In genomic region chr2:42510930-42511271, GRCh38 we compare ENCODE assay signal across 19 cellular contexts. TPM values are rescaled to one million over a fixed set of nuclear protein-coding genes. Genes with fewer than 3 reads are reported as not detected.
DNase-seq lines count a peak whose midpoint lies in the region; ATAC-seq, FAIRE-seq and TF ChIP-seq lines count a peak whose summit lies in the region.
"Had no signal": no experiment of that assay in that cellular context is flagged by ENCODE, and none has a peak within 500 bp of the region (broad histone marks: within the 10 kb centered on the region; RNA-seq: fewer than 3 reads in every experiment).

No MANE protein-coding gene starts in this region.

- CTCF ChIA-PET in HepG2 (lab: Yijun Ruan, JAX; ENCODE audit: low intra/inter-chr PET ratio, low total read pairs) (no interaction called here), PC-9 (lab: Charles Lee) (interaction anchor here (1.0 kb wide), 1 partner anchor 47 kb away, joined by 3 read pairs; no protein-coding TSS in a partner anchor)

- H3K4me2 ChIP-seq in HepG2 (ENCODE audit: low read depth, low read length) (peak overlapping the region; percentile 31), PC-9 (0 out of 2 replicates have a peak overlapping the region, but pooled peaks have one; percentile 6)
- H3K4me2 ChIP-seq: A549 had no signal

- no peaks in the 10 kb centered on the region; the same call in 1 of the 2 replicates for H3F3A ChIP-seq in PC-9 (ENCODE audit: insufficient read depth, low read depth)

- FAIRE-seq in HepG2 (lab: Jason Lieb, UNC): no peak
- FAIRE-seq: A549, K562 had no signal

- TF ChIP-seq POLR2A in HepG2 (IDR thresholded peaks at IDR 0.05; ENCODE audit: insufficient read depth in 1 of 2, low read depth in 2 of 2, low read length in 2 of 2) (no peak), right lobe of liver (IDR thresholded peaks at IDR 0.05) (no peak)

- no peaks in the 10 kb centered on the region for H4K20me1 ChIP-seq in HepG2 (ENCODE audit: insufficient read depth, low read length)
- no peaks in the 10 kb centered on the region for H4K20me1 ChIP-seq in PC-9 (ENCODE audit: insufficient read depth)

- BruUV-seq in HepG2 (replicated peaks; lab: Mats Ljungman, UMichigan) (no TSS peak), PC-9 (replicated peaks; lab: Mats Ljungman, UMichigan) (no TSS peak)

- no peak for TF ChIP-seq RAD21 in HepG2 (CRISPR knock-in tag; IDR thresholded peaks at IDR 0.05)

- peak overlapping the region; percentile 1; the same call in 1 of the 2 replicates for H3K9ac ChIP-seq in HepG2 (ENCODE audit: insufficient read depth, low read depth, low read length)

- peak; percentile 56 for ATAC-seq in HepG2
- no peak for ATAC-seq in right lobe of liver
- ATAC-seq: CD8-positive, alpha-beta T cell; K562 had no signal

- in situ Hi-C loops in HepG2 (cut with HindIII; ENCODE audit: extremely low pct_ligation_motif_present, low pct_unique_long_range_greater_than_20kb): no loop called here

- H3K4me1 ChIP-seq in HepG2 (ENCODE audit: insufficient read depth, low read length) (peaks cover 37% of the 10 kb centered on the region), right lobe of liver (no peaks in the 10 kb centered on the region), PC-9 (replicated peaks; ENCODE audit: insufficient read depth) (peaks cover 8% of the 10 kb centered on the region), mesodermal cell (ENCODE audit: control insufficient read depth, insufficient read depth, low read length, poor library complexity, severe bottlenecking) (peaks cover 5% of the 10 kb centered on the region)
- H3K4me1 ChIP-seq: A549 had no signal

- H3K27ac ChIP-seq in HepG2 (ENCODE audit: extremely low read length, insufficient read depth, low read length) (peak overlapping the region; percentile 30), right lobe of liver (no peak overlapping the region), PC-9 (no peak overlapping the region), mesodermal cell (ENCODE audit: low read depth, low read length, severe bottlenecking) (peak overlapping the region; percentile 45)
- H3K27ac ChIP-seq: A549 had no signal

- H3K79me2 ChIP-seq in HepG2 (ENCODE audit: insufficient read depth, low read length): no peaks in the 10 kb centered on the region
- no peaks in the 10 kb centered on the region for H3K79me2 ChIP-seq in PC-9 (ENCODE audit: low read depth)

- no peaks in the 10 kb centered on the region for H3K9me3 ChIP-seq in HepG2 (ENCODE audit: low read length)
- no peaks in the 10 kb centered on the region for H3K9me3 ChIP-seq in right lobe of liver
- H3K9me3 ChIP-seq in PC-9 (ENCODE audit: insufficient read depth, low read depth): no peaks in the 10 kb centered on the region
- H3K9me3 ChIP-seq in mesodermal cell (ENCODE audit: control insufficient read depth, low read length): no peaks in the 10 kb centered on the region
- H3K9me3 ChIP-seq: A549, HAP-1 had no signal

- POLR2A ChIA-PET in HepG2 (lab: Yijun Ruan, JAX): no interaction called here
- POLR2A ChIA-PET in PC-9 (lab: Charles Lee; ENCODE audit: unreplicated experiment): interaction anchor here (0.5 kb wide), 1 partner anchor 47 kb away, joined by 3 read pairs; no protein-coding TSS in a partner anchor

- H3K27me3 ChIP-seq in HepG2 (ENCODE audit: control insufficient read depth in 1 of 2, insufficient read depth in 2 of 2, low read length in 2 of 2): no peaks in the 10 kb centered on the region
- H3K27me3 ChIP-seq in right lobe of liver: no peaks in the 10 kb centered on the region
- H3K27me3 ChIP-seq in PC-9 (ENCODE audit: insufficient read depth, low read depth): no peaks in the 10 kb centered on the region

- H2AFZ ChIP-seq in HepG2 (ENCODE audit: low read length) (no peak overlapping the region), PC-9 (no peak overlapping the region)

- no peak overlapping the region; a peak in 1 of 6 replicates for H3K4me3 ChIP-seq in HepG2 (replicated peaks in 1 of 3; ENCODE audit: insufficient read depth in 1 of 3, low read depth in 2 of 3, low read length in 3 of 3)
- H3K4me3 ChIP-seq in right lobe of liver: no peak overlapping the region
- no peak overlapping the region for H3K4me3 ChIP-seq in PC-9
- no peak overlapping the region for H3K4me3 ChIP-seq in mesodermal cell (ENCODE audit: extremely low read depth, insufficient read depth, low read length, poor library complexity, severe bottlenecking)
- H3K4me3 ChIP-seq: A549, HAP-1, K562 had no signal

- intact Hi-C loops in HepG2 (cut with micrococcal nuclease; ENCODE audit: unreplicated experiment): no loop called here
- intact Hi-C loops in right lobe of liver (cut with DNase I): loop anchor here in 1 of 2 donors (10.0 kb wide), 1 partner anchor 154 kb away; no protein-coding TSS in a partner anchor
- intact Hi-C loops in PC-9 (cut with micrococcal nuclease; ENCODE audit: unreplicated experiment): no loop called here

- H3K36me3 ChIP-seq in HepG2 (replicated peaks in 1 of 2; ENCODE audit: control insufficient read depth in 1 of 2, insufficient read depth in 2 of 2, low read length in 2 of 2) (no peaks in the 10 kb centered on the region), right lobe of liver (no peaks in the 10 kb centered on the region), PC-9 (ENCODE audit: low read depth) (no peaks in the 10 kb centered on the region), mesodermal cell (ENCODE audit: control insufficient read depth, insufficient read depth, low read length) (no peaks in the 10 kb centered on the region)
- H3K36me3 ChIP-seq: HAP-1 had no signal

- DNase-seq in HepG2 (ENCODE audit: low spot score) (no peak), right lobe of liver (no peak), PC-9 (no peak), ureter (ENCODE audit: low spot score) (no peak), GM19240 (ENCODE audit: insufficient read length, low spot score) (no peak)
- no peak for DNase-seq in stimulated activated CD4-positive, alpha-beta T cell treated with anti-CD3 and anti-CD28 coated beads, Interleukin-4, amount 100 ng/mL, for 1 hour
- DNase-seq in activated CD4-positive, alpha-beta T cell treated with anti-CD3 and anti-CD28 coated beads, Interleukin-2, amount 50 U/mL, for 1 hour: no peak
- DNase-seq: Calu3; CD8-positive, alpha-beta T cell; DMS79; NCI-H1105; NCI-H2081; NCI-H2171 treated with DMSO at 0.1 percent for 48 hours; NCI-H774 had no signal

- TF ChIP-seq CTCF in HepG2 (CRISPR knock-in tag; IDR thresholded peaks at IDR 0.05) (no peak), right lobe of liver (IDR thresholded peaks at IDR 0.05) (no peak), PC-9 (conservative IDR thresholded peaks at IDR 0.05) (no peak)

- TF ChIP-seq EP300 in HepG2 (IDR thresholded peaks at IDR 0.05; ENCODE audit: low read depth in 2 of 2, low read length in 2 of 2) (no peak), HepG2 (CRISPR knock-in tag; IDR thresholded peaks at IDR 0.05; ENCODE audit: borderline replicate concordance) (no peak)

- no peaks in the 10 kb centered on the region for H3K9me2 ChIP-seq in PC-9 (ENCODE audit: insufficient read depth)

RNA-seq across cellular contexts. Expression of gene KCNG3, which starts 17.1 kb away (rescaled TPM):
- total RNA-seq in HepG2 (2016; rRNA removed; fragmentation: Illumina TruSeq; extraction: Trizol): 4.8 and 5.2 TPM in 2 replicates
- 0.44 and 0.71 TPM in 2 replicates for total RNA-seq in HepG2 (2016; cell fraction: cytosol; rRNA removed; fragmentation: Illumina TruSeq; extraction: Trizol; ENCODE audit: low read depth)
- 4.2 and 5.9 TPM in 2 replicates for total RNA-seq in HepG2 (2016; cell fraction: insoluble cytoplasmic fraction; rRNA removed; fragmentation: Illumina TruSeq; extraction: Trizol)
- 2.2 and 2.3 TPM in 2 replicates for total RNA-seq in HepG2 (2016; cell fraction: membrane; rRNA removed; fragmentation: Illumina TruSeq; extraction: Trizol)
- total RNA-seq in HepG2 (2016; cell fraction: nucleus; rRNA removed; fragmentation: Illumina TruSeq; extraction: Trizol): 11.7 and 11.8 TPM in 2 replicates
- 2.7 and 2.8 TPM in 2 replicates for polyA plus RNA-seq in HepG2 (2011; rRNA removed)
- 1.7 and 2.1 TPM in 2 replicates for polyA plus RNA-seq in HepG2 (2011; cell fraction: cytosol; rRNA removed)
- 4.4 and 4.7 TPM in 2 replicates for polyA plus RNA-seq in HepG2 (2011; cell fraction: nucleus; rRNA removed)
- polyA plus RNA-seq in HepG2 (2012): 1.6 and 2.1 TPM in 2 replicates
- polyA plus RNA-seq in HepG2 (2016; cell fraction: cytosol; fragmentation: Illumina TruSeq; extraction: Trizol; ENCODE audit: low read depth): 0.23 and 0.29 TPM in 2 replicates
- polyA plus RNA-seq in HepG2 (2016; cell fraction: insoluble cytoplasmic fraction; fragmentation: Illumina TruSeq; extraction: Trizol; ENCODE audit: low read depth): 2.7 and 3.2 TPM in 2 replicates
- polyA plus RNA-seq in HepG2 (2016; cell fraction: membrane; fragmentation: Illumina TruSeq; extraction: Trizol; ENCODE audit: low read depth): 0.87 and 1.0 TPM in 2 replicates
- 3.4 and 4.0 TPM in 2 replicates for polyA plus RNA-seq in HepG2 (2016; cell fraction: nucleus; fragmentation: Illumina TruSeq; extraction: Trizol; ENCODE audit: insufficient read depth, low read depth)
- 0.07 and 12.2 TPM in 2 replicates for polyA minus RNA-seq in HepG2 (2011; rRNA and poly(A)+ RNA removed; ENCODE audit: low replicate concordance)
- polyA minus RNA-seq in HepG2 (2011; cell fraction: cytosol; rRNA and poly(A)+ RNA removed): 7.5 and 7.8 TPM in 2 replicates
- polyA minus RNA-seq in HepG2 (2011; cell fraction: nucleus; rRNA and poly(A)+ RNA removed): 22.9 and 23.8 TPM in 2 replicates
- total RNA-seq in right lobe of liver: under 1 TPM in 1 of 6 experiments, not detected in 5; 0.06 TPM
- total RNA-seq in PC-9 (2021): 1.3 and 2.1 TPM in 2 replicates
- polyA plus RNA-seq in mesodermal cell (2013, experiment 1 of 2): 0.07 TPM
- polyA plus RNA-seq in mesodermal cell (2013, experiment 2 of 2): 0.10 TPM
- total RNA-seq in ureter: not detected
- total RNA-seq: K562 had no signal
- polyA plus RNA-seq: BJ, K562 had no signal

RNA-seq across cellular contexts. Expression of gene MTA3, which starts 57.5 kb away (rescaled TPM):
- total RNA-seq in HepG2 (2016; rRNA removed; fragmentation: Illumina TruSeq; extraction: Trizol) (48.8 and 57.6 TPM in 2 replicates), right lobe of liver (10 to 100 TPM in 4 of 6 experiments, 1 to 10 TPM in 2; 6.3 to 13.0 (median 11.4) TPM), PC-9 (2021) (58.7 and 89.8 TPM in 2 replicates), ureter (72.8 TPM)
- total RNA-seq in HepG2 (2016; cell fraction: cytosol; rRNA removed; fragmentation: Illumina TruSeq; extraction: Trizol; ENCODE audit: low read depth): 39.9 and 45.9 TPM in 2 replicates
- total RNA-seq in HepG2 (2016; cell fraction: insoluble cytoplasmic fraction; rRNA removed; fragmentation: Illumina TruSeq; extraction: Trizol): 47.0 and 59.0 TPM in 2 replicates
- total RNA-seq in HepG2 (2016; cell fraction: membrane; rRNA removed; fragmentation: Illumina TruSeq; extraction: Trizol): 58.3 and 61.7 TPM in 2 replicates
- total RNA-seq in HepG2 (2016; cell fraction: nucleus; rRNA removed; fragmentation: Illumina TruSeq; extraction: Trizol): 43.8 and 50.9 TPM in 2 replicates
- polyA plus RNA-seq in HepG2 (2011; rRNA removed): 63.9 and 77.8 TPM in 2 replicates
- polyA plus RNA-seq in HepG2 (2011; cell fraction: cytosol; rRNA removed): 54.2 and 69.3 TPM in 2 replicates
- polyA plus RNA-seq in HepG2 (2011; cell fraction: nucleus; rRNA removed): 41.4 and 43.8 TPM in 2 replicates
- polyA plus RNA-seq in HepG2 (2012): 63.9 and 78.6 TPM in 2 replicates
- polyA plus RNA-seq in HepG2 (2016; cell fraction: cytosol; fragmentation: Illumina TruSeq; extraction: Trizol; ENCODE audit: low read depth): 42.6 and 42.8 TPM in 2 replicates
- polyA plus RNA-seq in HepG2 (2016; cell fraction: insoluble cytoplasmic fraction; fragmentation: Illumina TruSeq; extraction: Trizol; ENCODE audit: low read depth): 97.1 and 99.3 TPM in 2 replicates
- 64.5 and 75.8 TPM in 2 replicates for polyA plus RNA-seq in HepG2 (2016; cell fraction: membrane; fragmentation: Illumina TruSeq; extraction: Trizol; ENCODE audit: low read depth)
- polyA plus RNA-seq in HepG2 (2016; cell fraction: nucleus; fragmentation: Illumina TruSeq; extraction: Trizol; ENCODE audit: insufficient read depth, low read depth): 77.8 and 83.9 TPM in 2 replicates
- 12.5 and 38.7 TPM in 2 replicates for polyA minus RNA-seq in HepG2 (2011; rRNA and poly(A)+ RNA removed; ENCODE audit: low replicate concordance)
- 31.0 and 41.1 TPM in 2 replicates for polyA minus RNA-seq in HepG2 (2011; cell fraction: cytosol; rRNA and poly(A)+ RNA removed)
- 85.1 and 103 TPM in 2 replicates for polyA minus RNA-seq in HepG2 (2011; cell fraction: nucleus; rRNA and poly(A)+ RNA removed)
- 76.2 TPM for polyA plus RNA-seq in mesodermal cell (2013, experiment 1 of 2)
- polyA plus RNA-seq in mesodermal cell (2013, experiment 2 of 2): 74.0 TPM

Comparison
In these comparisons a context has a peak if more than half of its experiments do, and no peak if none do; other contexts are left out.
1. H3K27ac ChIP-seq: peak in HepG2 (single experiment) and mesodermal cell (single experiment); none in right lobe of liver (0 of 3) and PC-9 (single experiment).